In the genomic region with DNA sequence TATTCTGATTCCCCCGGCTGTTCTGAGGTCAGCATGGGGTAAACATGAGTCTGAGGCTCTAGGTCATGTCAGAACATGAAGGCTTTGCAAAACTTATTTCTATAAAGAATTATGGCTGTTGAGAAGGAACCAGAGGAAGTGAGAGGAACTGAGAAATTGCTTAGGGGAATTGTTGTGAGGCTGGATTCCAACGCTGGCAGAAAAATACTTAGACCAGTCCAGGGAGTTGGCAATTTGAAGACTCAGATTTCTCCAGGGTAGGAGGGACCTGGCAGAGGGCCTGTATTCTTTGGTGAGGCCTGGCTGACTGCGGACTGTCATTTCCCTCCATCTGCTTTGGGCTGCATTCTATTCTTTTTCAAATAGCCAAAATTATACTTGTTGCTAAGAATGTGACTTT, we compare ENCODE assay signal across 9 cellular contexts.
DNase-seq lines count a peak whose midpoint lies in the region; ATAC-seq and TF ChIP-seq lines count a peak whose summit lies in the region.
"Had no signal": no experiment of that assay in that cellular context is flagged by ENCODE, and none has a peak within 500 bp of the region (broad histone marks: within the 10 kb centered on the region; RNA-seq: fewer than 3 reads in every experiment).

No MANE protein-coding gene starts in this region.

- no peaks in the 10 kb centered on the region for H3K9me3 Mint-ChIP-seq in neural progenitor cell

- peak overlapping the region; percentile 19 for H3K27ac Mint-ChIP-seq in neural progenitor cell

- H3K27me3 Mint-ChIP-seq in neural progenitor cell (ENCODE audit: insufficient read depth, low read depth) = no peaks in the 10 kb centered on the region

- H3K79me2 ChIP-seq in neural progenitor cell (ENCODE audit: low read depth) = no peaks in the 10 kb centered on the region

- H3K4me1 ChIP-seq in SJCRH30 (peaks cover 16% of the 10 kb centered on the region), neural progenitor cell (no peaks in the 10 kb centered on the region)

- H3K36me3 ChIP-seq in SJCRH30 (no peaks in the 10 kb centered on the region), neural progenitor cell (no peaks in the 10 kb centered on the region), brain microvascular endothelial cell (replicated peaks) (no peaks in the 10 kb centered on the region)

- H3F3A ChIP-seq in neural progenitor cell (ENCODE audit: low read depth) = no peaks in the 10 kb centered on the region

- no peak overlapping the region for H3K27ac ChIP-seq in SJCRH30
- no peak overlapping the region for H3K27ac ChIP-seq in neural progenitor cell
- no peak overlapping the region for H3K27ac ChIP-seq in brain microvascular endothelial cell

- H3K9me3 ChIP-seq in SJCRH30 (replicated peaks) (no peaks in the 10 kb centered on the region), neural progenitor cell (ENCODE audit: low read depth) (no peaks in the 10 kb centered on the region)

- no peaks in the 10 kb centered on the region for H3K4me1 Mint-ChIP-seq in neural progenitor cell

- H3K36me3 Mint-ChIP-seq in neural progenitor cell = no peaks in the 10 kb centered on the region

- ATAC-seq in HG02588 (IDR thresholded peaks at IDR 0.05; ENCODE audit: unreplicated experiment) = no peak
- ATAC-seq in GM18511 (IDR thresholded peaks at IDR 0.05; ENCODE audit: unreplicated experiment) = no peak

- no peaks in the 10 kb centered on the region for H4K20me1 ChIP-seq in neural progenitor cell (ENCODE audit: low read depth)

- H3K4me2 ChIP-seq in neural progenitor cell = no peak overlapping the region

- DNase-seq in AG09319 (ENCODE audit: extremely low read depth, low read depth) (peak; percentile 37), SJCRH30 (peak; percentile 12 to 47), fibroblast of pulmonary artery (ENCODE audit: low read depth) (peak; percentile 76), neural progenitor cell (ENCODE audit: low spot score) (no peak), brain microvascular endothelial cell (no peak), GF-D8 (lab: John Stamatoyannopoulos, UW) (no peak)
- DNase-seq: NCI-H2029 treated with DMSO at 0.1 percent for 48 hours had no signal

- TF ChIP-seq CTCF in AG09319 (IDR thresholded peaks at IDR 0.05; ENCODE audit: low read depth, low read length) = no peak
- TF ChIP-seq CTCF in fibroblast of pulmonary artery (IDR thresholded peaks at IDR 0.05; ENCODE audit: low read length, missing control alignments) = no peak
- no peak for TF ChIP-seq CTCF in neural progenitor cell (IDR thresholded peaks at IDR 0.05)
- no peak for TF ChIP-seq CTCF in brain microvascular endothelial cell (IDR thresholded peaks at IDR 0.05; ENCODE audit: low read depth, low read length, missing control alignments)

- in situ Hi-C loops in brain microvascular endothelial cell (cut with HindIII; ENCODE audit: low pct_ligation_motif_present, low sequenced_read_pairs) = no loop called here

- no peak overlapping the region for H3K9ac ChIP-seq in neural progenitor cell

- H3K4me3 Mint-ChIP-seq in neural progenitor cell = no peak overlapping the region

- H3K27me3 ChIP-seq in SJCRH30 = no peaks in the 10 kb centered on the region
- H3K27me3 ChIP-seq in neural progenitor cell = no peaks in the 10 kb centered on the region
- no peaks in the 10 kb centered on the region for H3K27me3 ChIP-seq in brain microvascular endothelial cell (replicated peaks)

- H2AFZ ChIP-seq in neural progenitor cell (replicated peaks) = peak overlapping the region; percentile 31

- H3K4me3 ChIP-seq in SJCRH30 (no peak overlapping the region), fibroblast of pulmonary artery (replicated peaks; ENCODE audit: low read depth, low read length) (no peak overlapping the region), neural progenitor cell (no peak overlapping the region), brain microvascular endothelial cell (ENCODE audit: low read depth, low read length) (no peak overlapping the region)

Comparison
In these comparisons a context has a peak if more than half of its experiments do, and no peak if none do; other contexts are left out.
1. DNase-seq: peak in AG09319 (single experiment), SJCRH30 (2 of 2) and fibroblast of pulmonary artery (single experiment); none in neural progenitor cell (single experiment), brain microvascular endothelial cell (single experiment) and GF-D8 (single experiment).